Comparison of ENCODE assay signal across 32 cellular contexts in the genomic region with DNA sequence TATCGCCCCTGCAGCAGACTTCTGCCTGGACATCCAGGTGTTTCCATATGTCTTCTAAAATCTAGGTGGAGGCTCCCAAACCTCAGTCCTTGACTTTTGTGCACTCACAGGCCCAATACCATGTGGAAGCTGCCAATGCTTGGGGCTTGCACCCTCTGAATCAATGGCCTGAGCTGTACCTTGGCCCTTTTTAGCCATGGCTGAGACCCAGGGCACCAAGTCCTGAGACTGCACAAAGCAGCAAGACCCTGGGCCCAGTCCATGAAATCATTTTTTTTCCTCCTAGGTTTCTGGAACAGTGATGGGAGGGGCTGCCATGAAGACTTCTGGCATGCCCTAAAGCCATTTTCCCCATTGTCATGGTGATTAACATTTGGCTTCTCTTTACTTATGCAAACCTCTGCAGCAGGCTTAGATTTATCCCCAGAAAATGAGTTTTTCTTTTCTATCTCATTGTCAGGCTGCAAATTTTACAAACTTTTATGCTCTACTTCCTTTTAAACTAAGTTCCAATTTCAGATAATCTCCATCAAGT.
"Had no signal": no experiment of that assay in that cellular context is flagged by ENCODE, and none has a peak within 500 bp of the region (broad histone marks: within the 10 kb centered on the region; RNA-seq: fewer than 3 reads in every experiment).

No MANE protein-coding gene starts in this region.

- H3K36me3 ChIP-seq: brain microvascular endothelial cell, Peyer's patch had no signal

- H3K27me3 ChIP-seq: brain microvascular endothelial cell, Peyer's patch had no signal

- H3K4me1 ChIP-seq: Peyer's patch had no signal

- H3K4me3 ChIP-seq: Peyer's patch had no signal

- DNase-seq: activated CD4-positive, alpha-beta memory T cell treated with anti-CD3 and anti-CD28 coated beads, Interleukin-2, amount 10 ng/mL, durations not matched to agents 7 days and 5 days; activated CD4-positive, alpha-beta T cell treated with anti-CD3 and anti-CD28 coated beads for 1 hour; activated CD4-positive, alpha-beta T cell treated with anti-CD3 and anti-CD28 coated beads for 48 hours; activated CD4-positive, CD25-positive, alpha-beta regulatory T cell; activated CD8-positive, alpha-beta memory T cell treated with anti-CD3 and anti-CD28 coated beads for 24 hours; activated CD8-positive, alpha-beta memory T cell treated with anti-CD3 and anti-CD28 coated beads, Interleukin-2, amount 10 ng/mL, durations not matched to agents 7 days and 5 days; activated CD8-positive, alpha-beta memory T cell treated with anti-CD3 and anti-CD28 coated beads, Interleukin-2, amount 50 U/mL, for 48 hours; activated effector memory CD4-positive, alpha-beta T cell treated with Interleukin-2 at 50 U/mL for 16 hours; activated naive CD4-positive, alpha-beta T cell treated with anti-CD3 and anti-CD28 coated beads, Interleukin-2, amount 10 ng/mL, durations not matched to agents 7 days and 5 days; activated naive CD8-positive, alpha-beta T cell treated with anti-CD3 and anti-CD28 coated beads, Interleukin-2, amount 50 U/mL, for 24 hours; activated T-cell treated with anti-CD3 and anti-CD28 coated beads, Interleukin-2, amount 50 U/mL, for 48 hours; amniotic stem cell; aorta; brain microvascular endothelial cell; central memory CD4-positive, alpha-beta T cell; NCI-H1092 treated with DMSO at 0.1 percent for 48 hours; NCI-H1417; NCI-H146; NCI-H187 treated with DMSO at 0.1 percent for 48 hours; NCI-H2081; NCI-H226; NCI-H446 treated with DMSO at 0.1 percent for 48 hours; NCI-H524; NCI-H69; PC-3; Peyer's patch; Right ventricle myocardium superior; SW 1271; T-helper 1 cell; T-helper 2 cell; T-helper 9 cell had no signal

- H3K27ac ChIP-seq: brain microvascular endothelial cell, Peyer's patch, VCaP had no signal
